Comparison of ENCODE assay signal across 10 cellular contexts in genomic region chr17:41967921-41968578, GRCh38. TPM values are rescaled to one million over a fixed set of nuclear protein-coding genes. Genes with fewer than 3 reads are reported as not detected.
A peak's percentile ranks its signal among the peaks of the same experiment; 100 is the strongest.
DNase-seq lines count a peak whose midpoint lies in the region; ATAC-seq, FAIRE-seq and TF ChIP-seq lines count a peak whose summit lies in the region.
"Had no signal": no experiment of that assay in that cellular context is flagged by ENCODE, and none has a peak within 500 bp of the region (broad histone marks: within the 10 kb centered on the region; RNA-seq: fewer than 3 reads in every experiment).

No MANE protein-coding gene starts in this region.

- peaks cover 33% of the 10 kb centered on the region for H3K4me1 ChIP-seq in CD8-positive, alpha-beta T cell (ENCODE audit: insufficient read depth, low read length)
- H3K4me1 ChIP-seq in PC-3 (ENCODE audit: insufficient read depth, low read length) = peaks cover 39% of the 10 kb centered on the region
- H3K4me1 ChIP-seq in pancreas = peaks cover 13 to 36% (median 18%) of the 10 kb centered on the region in 3 donors

- no peak for ATAC-seq in CD8-positive, alpha-beta T cell
- ATAC-seq in PC-3 = no peak
- ATAC-seq in pancreas = no peak

- H3K9ac ChIP-seq in PC-3 (ENCODE audit: low read length) = peak overlapping the region; percentile 94

- no peak for TF ChIP-seq CTCF in CD8-positive, alpha-beta T cell (IDR thresholded peaks at IDR 0.05)
- TF ChIP-seq CTCF in PC-3 (conservative IDR thresholded peaks at IDR 0.05; ENCODE audit: low read depth, low read length) = no peak
- no peak for TF ChIP-seq CTCF in epithelial cell of esophagus (IDR thresholded peaks at IDR 0.05; ENCODE audit: insufficient read depth, low read depth, low read length, missing control alignments)
- no peak for TF ChIP-seq CTCF in pancreas (IDR thresholded peaks at IDR 0.05)

- intact Hi-C loops in CD8-positive, alpha-beta T cell (cut with DNase I, micrococcal nuclease) = loop anchor here (1.0 to 5.0 kb wide), 4 partner anchors 49 to 439 kb away; no protein-coding TSS in a partner anchor
- intact Hi-C loops in PC-3 (cut with micrococcal nuclease) (no loop called here), pancreas (cut with DNase I) (loop anchor here in 1 of 3 donors (10.0 kb wide), 1 partner anchor 147 kb away; the partner anchor contains the start of gene DHX58)

- no peaks in the 10 kb centered on the region for H3K9me2 ChIP-seq in PC-3 (replicated peaks; ENCODE audit: low read length)

- 71 to 80% methylated on average over 37 of the region's 37 CpGs for WGBS in pancreas, 2 donors

- no peak for DNase-seq in CD8-positive, alpha-beta T cell
- no peak for DNase-seq in PC-3
- no peak for DNase-seq in epithelial cell of esophagus (ENCODE audit: low read depth)
- peak in 1 of 6 donors; percentile 75 for DNase-seq in pancreas
- DNase-seq in stimulated activated CD8-positive, alpha-beta memory T cell treated with anti-CD3 and anti-CD28 coated beads, Interleukin-4, amount 100 ng/mL, for 48 hours = no peak
- DNase-seq in ACHN = no peak
- DNase-seq in NCI-H524 (lab: John Stamatoyannopoulos, UW) = no peak
- no peak for DNase-seq in SHP77 (lab: John Stamatoyannopoulos, UW)
- DNase-seq: activated gamma-delta T cell treated with Interleukin-2 at 50 U/mL for 16 hours had no signal

- peak overlapping the region; percentile 60 for H3K27ac Mint-ChIP-seq in CD8-positive, alpha-beta T cell

- no peaks in the 10 kb centered on the region for H3F3A ChIP-seq in PC-3 (ENCODE audit: low read length, unreplicated experiment)

- peak overlapping the region; percentile 83 for H3K4me3 Mint-ChIP-seq in CD8-positive, alpha-beta T cell

- H3K79me2 ChIP-seq in PC-3 (ENCODE audit: low read length) = peaks cover 56% of the 10 kb centered on the region

- peak overlapping the region; percentile 100 for H3K4me2 ChIP-seq in PC-3 (ENCODE audit: low read length)

- peaks cover 9% of the 10 kb centered on the region; the same call in 1 of the 2 replicates for H4K20me1 ChIP-seq in PC-3 (ENCODE audit: low read length)

- in situ Hi-C loops in ACHN (cut with HindIII; ENCODE audit: low pct_ligation_motif_present, low pct_unique_long_range_greater_than_20kb, low sequenced_read_pairs) = loop anchor here (25.0 kb wide), 1 partner anchor 144 kb away; the partner anchor contains the start of genes DHX58, HSPB9 and KAT2A

- CTCF ChIA-PET in CD8-positive, alpha-beta T cell (lab: Charles Lee) = no interaction called here
- CTCF ChIA-PET in PC-3 (lab: Charles Lee) = no interaction called here

- no peaks in the 10 kb centered on the region for H3K27me3 Mint-ChIP-seq in CD8-positive, alpha-beta T cell (ENCODE audit: low read depth)

- H3K27me3 ChIP-seq in CD8-positive, alpha-beta T cell (ENCODE audit: insufficient read depth, low read length) = no peaks in the 10 kb centered on the region
- no peaks in the 10 kb centered on the region for H3K27me3 ChIP-seq in PC-3 (ENCODE audit: low read length)
- no peaks in the 10 kb centered on the region for H3K27me3 ChIP-seq in pancreas

- no TSS peak for BruUV-seq in PC-3 (replicated peaks; lab: Mats Ljungman, UMichigan)

- peak overlapping the region; percentile 75 for H3K4me3 ChIP-seq in CD8-positive, alpha-beta T cell (ENCODE audit: low read depth, low read length)
- H3K4me3 ChIP-seq in PC-3 (ENCODE audit: low read length) = peak overlapping the region; percentile 82
- H3K4me3 ChIP-seq in epithelial cell of esophagus (ENCODE audit: low read length) = peak overlapping the region; percentile 83
- H3K4me3 ChIP-seq in pancreas = peak overlapping the region; percentile 86 to 95 (median 90)

- H3K27ac ChIP-seq in CD8-positive, alpha-beta T cell (ENCODE audit: low read depth, low read length) = no peak overlapping the region
- peak overlapping the region; percentile 45 for H3K27ac ChIP-seq in PC-3 (ENCODE audit: low read length)
- H3K27ac ChIP-seq in pancreas = peak overlapping the region; percentile 79 to 87 (median 82)

- POLR2A ChIA-PET in CD8-positive, alpha-beta T cell (lab: Charles Lee) = interaction anchor here (0.9 kb wide), 2 partner anchors 49 to 279 kb away, joined by 3 read pairs; partner anchors contain the start of gene DNAJC7
- POLR2A ChIA-PET in PC-3 (lab: Charles Lee; ENCODE audit: unreplicated experiment) = no interaction called here

- no peaks in the 10 kb centered on the region for H3K9me3 Mint-ChIP-seq in CD8-positive, alpha-beta T cell

- H3K36me3 ChIP-seq in CD8-positive, alpha-beta T cell (ENCODE audit: insufficient read depth, low read length) = peaks cover 14% of the 10 kb centered on the region
- H3K36me3 ChIP-seq in PC-3 (ENCODE audit: low read depth, low read length) (peaks cover 15% of the 10 kb centered on the region), pancreas (peaks cover 0 to 8% (median 0%) of the 10 kb centered on the region in 3 donors)

- H3K9me3 ChIP-seq in CD8-positive, alpha-beta T cell (ENCODE audit: low read length) = no peaks in the 10 kb centered on the region
- no peaks in the 10 kb centered on the region for H3K9me3 ChIP-seq in PC-3 (ENCODE audit: low read length)
- no peaks in the 10 kb centered on the region for H3K9me3 ChIP-seq in pancreas

- peaks cover 48% of the 10 kb centered on the region for H3K4me1 Mint-ChIP-seq in CD8-positive, alpha-beta T cell (ENCODE audit: low read depth)

- H3K36me3 Mint-ChIP-seq in CD8-positive, alpha-beta T cell = peaks cover 24% of the 10 kb centered on the region

- H2AFZ ChIP-seq in PC-3 (ENCODE audit: low read length) = no peak overlapping the region

- FAIRE-seq in pancreas (lab: Jason Lieb, UNC) = no peak
- FAIRE-seq: GM18507 had no signal

RNA-seq across cellular contexts. Expression of gene CNP, which starts 1.5 kb away (rescaled TPM):
- 10 to 100 TPM; 16.7 to 18.8 TPM for total RNA-seq in CD8-positive, alpha-beta T cell
- 75.4 and 91.6 TPM in 2 replicates for total RNA-seq in PC-3 (2014; rRNA removed)
- 10 to 100 TPM; 26.3 to 45.8 (median 32.1) TPM for total RNA-seq in pancreas
- polyA plus RNA-seq in pancreas = 10 to 100 TPM; 26.4 to 34.4 TPM

RNA-seq across cellular contexts. Expression of gene ODAD4, which starts 37.6 kb away (rescaled TPM):
- 1 to 10 TPM; 1.1 to 1.6 TPM for total RNA-seq in CD8-positive, alpha-beta T cell
- 0.15 and 0.98 TPM in 2 replicates for total RNA-seq in PC-3 (2014; rRNA removed)
- under 1 TPM; 0.20 to 0.98 (median 0.57) TPM for total RNA-seq in pancreas
- polyA plus RNA-seq in pancreas = 1 to 10 TPM; 1.2 to 4.1 TPM

RNA-seq across cellular contexts. Expression of gene DNAJC7, which starts 49.2 kb away (rescaled TPM):
- 100 to 1,000 TPM; 124 to 134 TPM for total RNA-seq in CD8-positive, alpha-beta T cell
- total RNA-seq in PC-3 (2014; rRNA removed) (60.1 and 76.3 TPM in 2 replicates), pancreas (10 to 100 TPM; 32.2 to 45.3 (median 37.3) TPM)
- polyA plus RNA-seq in pancreas = 10 to 100 TPM; 53.4 to 63.6 TPM

RNA-seq across cellular contexts. Expression of gene ACLY, which starts 49.3 kb away (rescaled TPM):
- total RNA-seq in CD8-positive, alpha-beta T cell = 10 to 100 TPM; 24.9 to 25.0 TPM
- total RNA-seq in PC-3 (2014; rRNA removed) (110 and 114 TPM in 2 replicates), pancreas (100 to 1,000 TPM in 1 of 6 donors, 10 to 100 TPM in 5; 38.6 to 101 (median 58.3) TPM)
- 10 to 100 TPM; 22.0 to 68.7 TPM for polyA plus RNA-seq in pancreas

RNA-seq across cellular contexts. Expression of gene NKIRAS2, which starts 51.8 kb away (rescaled TPM):
- 10 to 100 TPM; 13.2 to 14.8 TPM for total RNA-seq in CD8-positive, alpha-beta T cell
- total RNA-seq in PC-3 (2014; rRNA removed) (39.4 and 46.6 TPM in 2 replicates), pancreas (10 to 100 TPM in 3 of 6 donors, 1 to 10 TPM in 3; 6.5 to 14.7 (median 10.7) TPM)
- polyA plus RNA-seq in pancreas = 10 to 100 TPM; 11.7 to 14.1 TPM
